ENCODE assay signal across 1 cellular context in the genomic region with DNA sequence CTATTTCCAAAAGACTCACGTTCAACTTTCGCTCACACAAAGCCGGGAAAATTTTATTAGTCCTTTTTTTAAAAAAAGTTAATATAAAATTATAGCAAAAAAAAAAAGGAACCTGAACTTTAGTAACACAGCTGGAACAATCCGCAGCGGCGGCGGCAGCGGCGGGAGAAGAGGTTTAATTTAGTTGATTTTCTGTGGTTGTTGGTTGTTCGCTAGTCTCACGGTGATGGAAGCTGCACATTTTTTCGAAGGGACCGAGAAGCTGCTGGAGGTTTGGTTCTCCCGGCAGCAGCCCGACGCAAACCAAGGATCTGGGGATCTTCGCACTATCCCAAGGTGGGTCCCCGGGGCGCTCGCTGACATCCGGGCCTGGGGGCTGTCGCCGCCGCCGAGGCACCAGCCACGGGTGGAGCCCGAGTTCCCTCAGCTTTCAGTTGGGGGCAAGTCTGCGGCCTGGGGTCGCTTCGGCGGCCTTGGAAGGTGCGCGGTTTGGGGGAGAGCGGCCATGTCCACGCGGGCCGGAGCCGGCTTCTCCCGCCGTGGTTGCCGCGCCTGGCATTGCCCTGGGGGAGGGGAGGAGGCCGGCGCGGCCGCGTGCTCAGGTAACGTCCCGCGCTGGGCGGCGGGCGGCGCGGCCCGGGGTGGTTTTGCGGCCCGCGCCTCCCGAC.
TF ChIP-seq lines count a peak whose summit lies in the region.

No MANE protein-coding gene starts in this region.

TF ChIP-seq in HEK293, 187 proteins besides CTCF, POLR2A, EP300 and RAD21 (continued from another document):
- TF ChIP-seq, protein P1, sequence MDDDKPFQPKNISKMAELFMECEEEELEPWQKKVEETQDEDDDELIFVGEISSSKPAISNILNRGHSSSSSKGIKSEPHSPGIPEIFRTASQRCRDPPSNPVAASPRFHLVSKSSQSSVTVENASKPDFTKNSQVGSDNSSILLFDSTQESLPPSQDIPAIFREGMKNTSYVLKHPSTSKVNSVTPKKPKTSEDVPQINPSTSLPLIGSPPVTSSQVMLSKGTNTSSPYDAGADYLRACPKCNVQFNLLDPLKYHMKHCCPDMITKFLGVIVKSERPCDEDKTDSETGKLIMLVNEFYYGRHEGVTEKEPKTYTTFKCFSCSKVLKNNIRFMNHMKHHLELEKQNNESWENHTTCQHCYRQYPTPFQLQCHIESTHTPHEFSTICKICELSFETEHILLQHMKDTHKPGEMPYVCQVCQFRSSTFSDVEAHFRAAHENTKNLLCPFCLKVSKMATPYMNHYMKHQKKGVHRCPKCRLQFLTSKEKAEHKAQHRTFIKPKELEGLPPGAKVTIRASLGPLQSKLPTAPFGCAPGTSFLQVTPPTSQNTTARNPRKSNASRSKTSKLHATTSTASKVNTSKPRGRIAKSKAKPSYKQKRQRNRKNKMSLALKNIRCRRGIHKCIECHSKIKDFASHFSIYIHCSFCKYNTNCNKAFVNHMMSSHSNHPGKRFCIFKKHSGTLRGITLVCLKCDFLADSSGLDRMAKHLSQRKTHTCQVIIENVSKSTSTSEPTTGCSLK (tag by site-specific recombination; IDR thresholded peaks at IDR 0.05), result no peak
- TF ChIP-seq, protein P2, sequence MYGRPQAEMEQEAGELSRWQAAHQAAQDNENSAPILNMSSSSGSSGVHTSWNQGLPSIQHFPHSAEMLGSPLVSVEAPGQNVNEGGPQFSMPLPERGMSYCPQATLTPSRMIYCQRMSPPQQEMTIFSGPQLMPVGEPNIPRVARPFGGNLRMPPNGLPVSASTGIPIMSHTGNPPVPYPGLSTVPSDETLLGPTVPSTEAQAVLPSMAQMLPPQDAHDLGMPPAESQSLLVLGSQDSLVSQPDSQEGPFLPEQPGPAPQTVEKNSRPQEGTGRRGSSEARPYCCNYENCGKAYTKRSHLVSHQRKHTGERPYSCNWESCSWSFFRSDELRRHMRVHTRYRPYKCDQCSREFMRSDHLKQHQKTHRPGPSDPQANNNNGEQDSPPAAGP (tag by site-specific recombination; IDR thresholded peaks at IDR 0.05), result 0 out of 2 replicates have a peak, but pooled peaks have one; percentile 3
- peak; percentile 69; the same call in 1 of the 2 replicates for TF ChIP-seq ZSCAN30 (tag by site-specific recombination; IDR thresholded peaks at IDR 0.05)
- TF ChIP-seq MEIS1 (CRISPR knock-in tag; IDR thresholded peaks at IDR 0.05; ENCODE audit: borderline replicate concordance), result peak; percentile 4; the same call in 1 of the 2 replicates
- TF ChIP-seq ZNF660 (tag by site-specific recombination; IDR thresholded peaks at IDR 0.05), result peak; percentile 34
TF ChIP-seq in HEK293: peak in this region for 10.
